21 cellular contexts compared by ENCODE assay signal in the genomic region with DNA sequence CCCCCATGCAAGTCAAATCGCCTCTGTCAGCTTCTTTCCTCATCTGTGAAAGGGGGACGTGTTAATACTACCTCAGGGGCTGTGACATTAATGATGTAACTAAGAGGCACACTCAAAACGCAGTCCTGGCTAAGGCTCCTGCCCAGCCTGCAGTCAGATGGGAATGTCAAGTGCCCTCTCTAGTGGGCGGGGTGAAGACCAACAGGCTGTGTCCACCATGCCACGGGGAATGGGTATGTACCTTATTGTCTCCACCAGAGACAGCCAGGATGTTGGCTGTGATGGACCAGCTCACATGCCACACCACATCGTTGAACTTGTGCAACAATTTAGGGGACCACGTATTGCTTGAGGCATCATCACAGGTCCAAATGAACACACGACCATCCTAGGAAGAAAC. TPM values are rescaled to one million over a fixed set of nuclear protein-coding genes. Genes with fewer than 3 reads are reported as not detected.
A peak's percentile ranks its signal among the peaks of the same experiment; 100 is the strongest.
DNase-seq lines count a peak whose midpoint lies in the region; ATAC-seq lines count a peak whose summit lies in the region.
"Had no signal": no experiment of that assay in that cellular context is flagged by ENCODE, and none has a peak within 500 bp of the region (broad histone marks: within the 10 kb centered on the region; RNA-seq: fewer than 3 reads in every experiment).

No MANE protein-coding gene starts in this region.

- H3K27me3 Mint-ChIP-seq in activated naive CD4-positive, alpha-beta T cell treated with anti-CD3 and anti-CD28 coated beads, Interleukin-2, amount 50 U/mL, for 24 hours: no peaks in the 10 kb centered on the region
- H3K27me3 Mint-ChIP-seq in central memory CD8-positive, alpha-beta T cell: no peaks in the 10 kb centered on the region
- no peaks in the 10 kb centered on the region for H3K27me3 Mint-ChIP-seq in natural killer cell treated with Interleukin-12 subunit alpha and Interleukin-12 subunit beta and Interleukin-15 and Interleukin-18, amount 100 ng/mL, for 72 hours

- ATAC-seq in activated naive CD4-positive, alpha-beta T cell treated with anti-CD3 and anti-CD28 coated beads, Interleukin-2, amount 50 U/mL, for 72 hours: no peak
- ATAC-seq in central memory CD8-positive, alpha-beta T cell (replicated peaks; ENCODE audit: extremely low read depth, poor library complexity, severe bottlenecking): no peak
- ATAC-seq in natural killer cell treated with Interleukin-12 subunit alpha and Interleukin-12 subunit beta and Interleukin-15 and Interleukin-18, amount 100 ng/mL, for 72 hours: no peak
- ATAC-seq in HG03108 (IDR thresholded peaks at IDR 0.05; ENCODE audit: unreplicated experiment) (no peak), HG02973 (IDR thresholded peaks at IDR 0.05; ENCODE audit: unreplicated experiment) (no peak)

- peaks cover 15% of the 10 kb centered on the region for H3K36me3 Mint-ChIP-seq in activated naive CD4-positive, alpha-beta T cell treated with anti-CD3 and anti-CD28 coated beads, Interleukin-2, amount 50 U/mL, for 24 hours
- H3K36me3 Mint-ChIP-seq in activated naive CD4-positive, alpha-beta T cell treated with anti-CD3 and anti-CD28 coated beads, Interleukin-2, amount 50 U/mL, for 72 hours: peaks cover 0 to 17% of the 10 kb centered on the region in 2 donors
- peaks cover 50% of the 10 kb centered on the region for H3K36me3 Mint-ChIP-seq in central memory CD8-positive, alpha-beta T cell (ENCODE audit: insufficient read depth)
- H3K36me3 Mint-ChIP-seq in natural killer cell treated with Interleukin-12 subunit alpha and Interleukin-12 subunit beta and Interleukin-15 and Interleukin-18, amount 100 ng/mL, for 72 hours: peaks cover 23% of the 10 kb centered on the region

- H3K4me1 Mint-ChIP-seq in activated naive CD4-positive, alpha-beta T cell treated with anti-CD3 and anti-CD28 coated beads, Interleukin-2, amount 50 U/mL, for 24 hours: peaks cover 12% of the 10 kb centered on the region
- H3K4me1 Mint-ChIP-seq in central memory CD8-positive, alpha-beta T cell: no peaks in the 10 kb centered on the region
- H3K4me1 Mint-ChIP-seq in natural killer cell treated with Interleukin-12 subunit alpha and Interleukin-12 subunit beta and Interleukin-15 and Interleukin-18, amount 100 ng/mL, for 72 hours (ENCODE audit: low read depth in 2 of 2): peaks cover 11 to 14% of the 10 kb centered on the region in 2 donors

- H3K27ac Mint-ChIP-seq in activated naive CD4-positive, alpha-beta T cell treated with anti-CD3 and anti-CD28 coated beads, Interleukin-2, amount 50 U/mL, for 24 hours: peak overlapping the region; percentile 12
- no peak overlapping the region for H3K27ac Mint-ChIP-seq in activated naive CD4-positive, alpha-beta T cell treated with anti-CD3 and anti-CD28 coated beads, Interleukin-2, amount 50 U/mL, for 72 hours
- peak overlapping the region; percentile 25 for H3K27ac Mint-ChIP-seq in central memory CD8-positive, alpha-beta T cell (ENCODE audit: low read depth)
- no peak overlapping the region for H3K27ac Mint-ChIP-seq in natural killer cell treated with Interleukin-12 subunit alpha and Interleukin-12 subunit beta and Interleukin-15 and Interleukin-18, amount 100 ng/mL, for 72 hours
- H3K27ac Mint-ChIP-seq: HFFc6 had no signal

- H3K9me3 Mint-ChIP-seq in activated naive CD4-positive, alpha-beta T cell treated with anti-CD3 and anti-CD28 coated beads, Interleukin-2, amount 50 U/mL, for 24 hours: no peaks in the 10 kb centered on the region
- no peaks in the 10 kb centered on the region for H3K9me3 Mint-ChIP-seq in activated naive CD4-positive, alpha-beta T cell treated with anti-CD3 and anti-CD28 coated beads, Interleukin-2, amount 50 U/mL, for 72 hours
- no peaks in the 10 kb centered on the region for H3K9me3 Mint-ChIP-seq in central memory CD8-positive, alpha-beta T cell
- H3K9me3 Mint-ChIP-seq in natural killer cell treated with Interleukin-12 subunit alpha and Interleukin-12 subunit beta and Interleukin-15 and Interleukin-18, amount 100 ng/mL, for 72 hours: no peaks in the 10 kb centered on the region
- H3K9me3 Mint-ChIP-seq: HFFc6 had no signal

- H3K4me3 Mint-ChIP-seq in activated naive CD4-positive, alpha-beta T cell treated with anti-CD3 and anti-CD28 coated beads, Interleukin-2, amount 50 U/mL, for 24 hours: no peak overlapping the region
- H3K4me3 Mint-ChIP-seq in central memory CD8-positive, alpha-beta T cell: no peak overlapping the region
- H3K4me3 Mint-ChIP-seq in natural killer cell treated with Interleukin-12 subunit alpha and Interleukin-12 subunit beta and Interleukin-15 and Interleukin-18, amount 100 ng/mL, for 72 hours: no peak overlapping the region
- H3K4me3 Mint-ChIP-seq: HFFc6 had no signal

- DNase-seq in activated naive CD4-positive, alpha-beta T cell treated with anti-CD3 and anti-CD28 coated beads, Interleukin-2, amount 50 U/mL, for 72 hours (ENCODE audit: low spot score in 2 of 2): no peak
- no peak for DNase-seq in central memory CD8-positive, alpha-beta T cell (ENCODE audit: low spot score in 2 of 2)
- DNase-seq in natural killer cell treated with Interleukin-12 subunit alpha and Interleukin-12 subunit beta and Interleukin-15 and Interleukin-18, amount 100 ng/mL, for 72 hours (ENCODE audit: low spot score): peak; percentile 15
- no peak for DNase-seq in stimulated activated CD4-positive, alpha-beta T cell treated with anti-CD3 and anti-CD28 coated beads, Interleukin-4, amount 100 ng/mL, for 4 hours
- DNase-seq: ACHN, DMS79, HFFc6, IMR-90, Karpas-422, NCI-H1048, NCI-H1436, NCI-H1930, NCI-H226, NCI-H524 treated with DMSO at 0.1 percent for 48 hours, RPMI8226, SHP77 treated with DMSO at 0.1 percent for 48 hours had no signal

RNA-seq across cellular contexts. Expression of gene GHRL, which starts 11.0 kb away (rescaled TPM):
- total RNA-seq in activated naive CD4-positive, alpha-beta T cell treated with anti-CD3 and anti-CD28 coated beads, Interleukin-2, amount 50 U/mL, for 72 hours: not detected
- total RNA-seq in natural killer cell treated with Interleukin-12 subunit alpha and Interleukin-12 subunit beta and Interleukin-15 and Interleukin-18, amount 100 ng/mL, for 72 hours: under 1 TPM; 0.69 to 0.78 TPM
- total RNA-seq: HT-29, IMR-90, MCF 10A had no signal

RNA-seq across cellular contexts. Expression of gene SEC13, which starts 17.1 kb away (rescaled TPM):
- 100 to 1,000 TPM in 1 of 2 donors, 10 to 100 TPM in 1; 91.9 to 113 TPM for total RNA-seq in activated naive CD4-positive, alpha-beta T cell treated with anti-CD3 and anti-CD28 coated beads, Interleukin-2, amount 50 U/mL, for 72 hours
- total RNA-seq in natural killer cell treated with Interleukin-12 subunit alpha and Interleukin-12 subunit beta and Interleukin-15 and Interleukin-18, amount 100 ng/mL, for 72 hours: 100 to 1,000 TPM; 125 to 148 TPM

RNA-seq across cellular contexts. Expression of gene TATDN2, which starts 55.5 kb away (rescaled TPM):
- 10 to 100 TPM; 40.8 to 56.3 TPM for total RNA-seq in activated naive CD4-positive, alpha-beta T cell treated with anti-CD3 and anti-CD28 coated beads, Interleukin-2, amount 50 U/mL, for 72 hours
- total RNA-seq in natural killer cell treated with Interleukin-12 subunit alpha and Interleukin-12 subunit beta and Interleukin-15 and Interleukin-18, amount 100 ng/mL, for 72 hours: 10 to 100 TPM; 66.3 to 93.3 TPM

Comparison
In these comparisons a context has a peak if more than half of its experiments do, and no peak if none do; other contexts are left out.
1. H3K27ac Mint-ChIP-seq: peak in activated naive CD4-positive, alpha-beta T cell treated with anti-CD3 and anti-CD28 coated beads, Interleukin-2, amount 50 U/mL, for 24 hours (single experiment) and central memory CD8-positive, alpha-beta T cell (single experiment); none in activated naive CD4-positive, alpha-beta T cell treated with anti-CD3 and anti-CD28 coated beads, Interleukin-2, amount 50 U/mL, for 72 hours (0 of 2) and natural killer cell treated with Interleukin-12 subunit alpha and Interleukin-12 subunit beta and Interleukin-15 and Interleukin-18, amount 100 ng/mL, for 72 hours (0 of 2).